In the genomic region with DNA sequence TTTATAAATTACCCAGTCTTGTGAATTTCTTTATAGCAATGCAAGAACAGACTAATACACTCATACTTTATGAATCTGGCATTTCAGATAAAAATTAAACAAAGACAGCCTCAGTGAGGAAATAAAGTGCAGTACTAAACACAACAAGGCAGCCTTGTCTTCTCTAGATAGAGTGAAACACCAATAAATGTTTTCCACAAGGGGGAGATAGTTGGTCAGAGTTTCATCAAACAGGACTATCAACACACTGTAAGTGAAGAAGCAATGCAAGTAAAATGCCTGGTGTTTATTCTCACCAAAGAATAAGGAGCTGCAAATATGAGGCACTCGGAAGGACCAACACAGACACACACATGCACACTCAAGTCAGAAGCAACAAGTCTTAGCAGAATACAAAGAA, we compare ENCODE assay signal across 8 cellular contexts.
A peak's percentile ranks its signal among the peaks of the same experiment; 100 is the strongest.
DNase-seq lines count a peak whose midpoint lies in the region; ATAC-seq and TF ChIP-seq lines count a peak whose summit lies in the region.

No MANE protein-coding gene starts in this region.

- TF ChIP-seq CTCF in MM.1S (IDR thresholded peaks at IDR 0.05; ENCODE audit: low read length) (peak; percentile 44), endothelial cell (IDR thresholded peaks at IDR 0.05; ENCODE audit: unreplicated experiment) (no peak)

- ATAC-seq in activated T-helper 17 cell treated with anti-CD3 and anti-CD28 coated beads, Interleukin-2, amount 50 U/mL, for 72 hours (replicated peaks) = peak; percentile 62
- ATAC-seq in left lobe of liver (peak; percentile 83), HG02884 (IDR thresholded peaks at IDR 0.05; ENCODE audit: unreplicated experiment) (no peak)

- H3K4me3 ChIP-seq in MM.1S (ENCODE audit: low read length) = no peak overlapping the region

- H3K9me2 ChIP-seq in MM.1S (replicated peaks; ENCODE audit: insufficient read depth, low read length) = no peaks in the 10 kb centered on the region

- no peaks in the 10 kb centered on the region for H3K9me3 ChIP-seq in MM.1S (replicated peaks; ENCODE audit: insufficient read depth, low read length)

- H3K36me3 Mint-ChIP-seq in activated naive CD4-positive, alpha-beta T cell treated with anti-CD3 and anti-CD28 coated beads, Interleukin-2, amount 50 U/mL, for 24 hours = no peaks in the 10 kb centered on the region
- no peaks in the 10 kb centered on the region for H3K36me3 Mint-ChIP-seq in activated T-helper 17 cell treated with anti-CD3 and anti-CD28 coated beads, Interleukin-2, amount 50 U/mL, for 72 hours (ENCODE audit: low read depth)
- no peaks in the 10 kb centered on the region for H3K36me3 Mint-ChIP-seq in endothelial cell (ENCODE audit: low read depth, unreplicated experiment)

- no peaks in the 10 kb centered on the region for H3K9me3 Mint-ChIP-seq in activated naive CD4-positive, alpha-beta T cell treated with anti-CD3 and anti-CD28 coated beads, Interleukin-2, amount 50 U/mL, for 24 hours
- H3K9me3 Mint-ChIP-seq in activated T-helper 17 cell treated with anti-CD3 and anti-CD28 coated beads, Interleukin-2, amount 50 U/mL, for 72 hours = no peaks in the 10 kb centered on the region
- no peaks in the 10 kb centered on the region for H3K9me3 Mint-ChIP-seq in endothelial cell (ENCODE audit: unreplicated experiment)

- H3K27ac ChIP-seq in MM.1S (ENCODE audit: low read length) = no peak overlapping the region

- no peak overlapping the region for H2AFZ ChIP-seq in MM.1S (ENCODE audit: low read length)

- H3K4me3 Mint-ChIP-seq in activated naive CD4-positive, alpha-beta T cell treated with anti-CD3 and anti-CD28 coated beads, Interleukin-2, amount 50 U/mL, for 24 hours = no peak overlapping the region
- H3K4me3 Mint-ChIP-seq in activated T-helper 17 cell treated with anti-CD3 and anti-CD28 coated beads, Interleukin-2, amount 50 U/mL, for 72 hours = no peak overlapping the region
- H3K4me3 Mint-ChIP-seq in endothelial cell (ENCODE audit: unreplicated experiment) = no peak overlapping the region

- H3K9ac ChIP-seq in MM.1S (ENCODE audit: low read length) = no peak overlapping the region

- no peaks in the 10 kb centered on the region for H3K4me1 ChIP-seq in MM.1S (ENCODE audit: low read length)

- H4K20me1 ChIP-seq in MM.1S (ENCODE audit: insufficient read depth, low read length) = no peaks in the 10 kb centered on the region

- H3F3A ChIP-seq in MM.1S (ENCODE audit: insufficient read depth, low read length) = no peaks in the 10 kb centered on the region

- H3K79me2 ChIP-seq in MM.1S (ENCODE audit: low read length) = no peaks in the 10 kb centered on the region

- no peaks in the 10 kb centered on the region for H3K27me3 ChIP-seq in MM.1S (replicated peaks; ENCODE audit: insufficient read depth, low read length)

- no peak overlapping the region for H3K4me2 ChIP-seq in MM.1S (ENCODE audit: low read depth, low read length)

- H3K4me1 Mint-ChIP-seq in activated naive CD4-positive, alpha-beta T cell treated with anti-CD3 and anti-CD28 coated beads, Interleukin-2, amount 50 U/mL, for 24 hours = no peaks in the 10 kb centered on the region
- H3K4me1 Mint-ChIP-seq in activated T-helper 17 cell treated with anti-CD3 and anti-CD28 coated beads, Interleukin-2, amount 50 U/mL, for 72 hours = no peaks in the 10 kb centered on the region
- H3K4me1 Mint-ChIP-seq in endothelial cell (ENCODE audit: unreplicated experiment) = no peaks in the 10 kb centered on the region

- H3K36me3 ChIP-seq in MM.1S (replicated peaks; ENCODE audit: insufficient read depth, low read length) = no peaks in the 10 kb centered on the region

- no peak for DNase-seq in activated naive CD4-positive, alpha-beta T cell treated with anti-CD3 and anti-CD28 coated beads, Interleukin-2, amount 50 U/mL, for 16 hours
- DNase-seq in MM.1S (peak; percentile 67), left lobe of liver (ENCODE audit: low spot score) (no peak), retina (no peak), endothelial cell (ENCODE audit: low spot score) (no peak)

- no peaks in the 10 kb centered on the region for H3K27me3 Mint-ChIP-seq in activated naive CD4-positive, alpha-beta T cell treated with anti-CD3 and anti-CD28 coated beads, Interleukin-2, amount 50 U/mL, for 24 hours
- H3K27me3 Mint-ChIP-seq in activated T-helper 17 cell treated with anti-CD3 and anti-CD28 coated beads, Interleukin-2, amount 50 U/mL, for 72 hours = no peaks in the 10 kb centered on the region
- H3K27me3 Mint-ChIP-seq in endothelial cell (ENCODE audit: unreplicated experiment) = no peaks in the 10 kb centered on the region

- peak overlapping the region; percentile 27 for H3K27ac Mint-ChIP-seq in activated naive CD4-positive, alpha-beta T cell treated with anti-CD3 and anti-CD28 coated beads, Interleukin-2, amount 50 U/mL, for 24 hours
- H3K27ac Mint-ChIP-seq in activated T-helper 17 cell treated with anti-CD3 and anti-CD28 coated beads, Interleukin-2, amount 50 U/mL, for 72 hours = no peak overlapping the region
- H3K27ac Mint-ChIP-seq in endothelial cell (ENCODE audit: unreplicated experiment) = no peak overlapping the region
